In genomic region chr5:665956-666711, GRCh38 we compare ENCODE assay signal across 17 cellular contexts. TPM values are rescaled to one million over a fixed set of nuclear protein-coding genes. Genes with fewer than 3 reads are reported as not detected.
DNase-seq lines count a peak whose midpoint lies in the region; ATAC-seq, FAIRE-seq and TF ChIP-seq lines count a peak whose summit lies in the region.
"Had no signal": no experiment of that assay in that cellular context is flagged by ENCODE, and none has a peak within 500 bp of the region (broad histone marks: within the 10 kb centered on the region; RNA-seq: fewer than 3 reads in every experiment).

No MANE protein-coding gene starts in this region.

- H3K4me3 ChIP-seq in kidney (ENCODE audit: low read length in 2 of 2): no peak overlapping the region

- FAIRE-seq in kidney (lab: Jason Lieb, UNC): no peak
- FAIRE-seq: GM19239 had no signal

- DNase-seq in Right ventricle myocardium inferior (ENCODE audit: missing footprints): peak; percentile 67
- DNase-seq in left cardiac atrium: no peak
- peak; percentile 63 for DNase-seq in kidney
- DNase-seq in substantia nigra (lab: John Stamatoyannopoulos, UW): no peak
- no peak for DNase-seq in GM13976 (ENCODE audit: low spot score)
- DNase-seq in cerebellar cortex (ENCODE audit: low spot score): no peak
- no peak for DNase-seq in KG1 (lab: John Stamatoyannopoulos, UW)
- DNase-seq: GF-D8; GOT3; NCI-H1105; NCI-H2081; NCI-H446 treated with DMSO at 0.1 percent for 48 hours; NCI-H69; NK-92 treated with Interleukin-12 subunit alpha and Interleukin-12 subunit beta, amount 100 ng/mL, for 24 hours; OCI-M1 had no signal

- no peaks in the 10 kb centered on the region for H3K4me1 ChIP-seq in kidney (ENCODE audit: control insufficient read depth in 1 of 2, insufficient read depth in 1 of 2, low read depth in 1 of 2, low read length in 2 of 2)

- TF ChIP-seq CTCF in kidney (IDR thresholded peaks at IDR 0.05; ENCODE audit: borderline replicate concordance, extremely low read depth, insufficient read depth) (no peak), GM13976 (IDR thresholded peaks at IDR 0.05; ENCODE audit: borderline replicate concordance, control extremely low read depth, extremely low read depth, insufficient read depth, missing control alignments) (no peak)

- H3K27ac ChIP-seq in angular gyrus (ENCODE audit: low read depth, low read length) (peak overlapping the region; percentile 99), kidney (ENCODE audit: low read depth in 2 of 2, low read length in 2 of 2) (no peak overlapping the region), substantia nigra (ENCODE audit: low read depth, low read length, poor library complexity, severe bottlenecking) (peak overlapping the region; percentile 100)

- ATAC-seq in Right ventricle myocardium inferior: no peak
- no peak for ATAC-seq in left cardiac atrium

- in situ Hi-C loops in GM13976 (cut with MboI; ENCODE audit: low sequenced_read_pairs, unreplicated experiment): no loop called here

- no peaks in the 10 kb centered on the region for H3K9me3 ChIP-seq in kidney (ENCODE audit: control insufficient read depth in 1 of 2, low read length in 2 of 2)

- intact Hi-C loops in Right ventricle myocardium inferior (cut with DNase I): no loop called here
- intact Hi-C loops in left cardiac atrium (cut with DNase I): no loop called here
- intact Hi-C loops in kidney (cut with DNase I): loop anchor here (10.0 kb wide), 1 partner anchor 239 kb away; no protein-coding TSS in a partner anchor

- H3K36me3 ChIP-seq in kidney (ENCODE audit: control insufficient read depth in 1 of 2, insufficient read depth in 2 of 2, low read length in 2 of 2): peaks cover 0 to 4% of the 10 kb centered on the region in 2 donors

- no peak overlapping the region for H3K9ac ChIP-seq in kidney (ENCODE audit: low read length in 2 of 2)

RNA-seq across cellular contexts. Expression of gene TPPP, which starts 27.0 kb away (rescaled TPM):
- 34.5 TPM for total RNA-seq in Right ventricle myocardium inferior
- total RNA-seq in left cardiac atrium: 10 to 100 TPM; 15.5 to 25.0 TPM
- 6.9 TPM for total RNA-seq in kidney
- 5.8 TPM for polyA plus RNA-seq in kidney (ENCODE audit: insufficient read depth, low read depth, low replicate concordance)

RNA-seq across cellular contexts. Expression of gene CEP72, which starts 54.0 kb away (rescaled TPM):
- total RNA-seq in Right ventricle myocardium inferior: 2.0 TPM
- 1 to 10 TPM; 1.4 to 2.5 TPM for total RNA-seq in left cardiac atrium
- 7.8 TPM for total RNA-seq in kidney
- polyA plus RNA-seq in kidney (ENCODE audit: insufficient read depth, low read depth, low replicate concordance): 1.1 TPM

Comparison
In these comparisons a context has a peak if more than half of its experiments do, and no peak if none do; other contexts are left out.
1. DNase-seq: peak in Right ventricle myocardium inferior (single experiment) and kidney (single experiment); none in left cardiac atrium (single experiment), substantia nigra (0 of 49), GM13976 (single experiment), cerebellar cortex (single experiment) and KG1 (single experiment).
2. H3K27ac ChIP-seq: peak in angular gyrus (single experiment) and substantia nigra (single experiment); none in kidney (0 of 2).